ENCODE assay signal across 8 cellular contexts in genomic region chr17:78412403-78412802, GRCh38. TPM values are rescaled to one million over a fixed set of nuclear protein-coding genes. Genes with fewer than 3 reads are reported as not detected.
A peak's percentile ranks its signal among the peaks of the same experiment; 100 is the strongest.
DNase-seq lines count a peak whose midpoint lies in the region; ATAC-seq, FAIRE-seq and TF ChIP-seq lines count a peak whose summit lies in the region.

No MANE protein-coding gene starts in this region.

- H3K9ac ChIP-seq in IMR-90 (ENCODE audit: low read depth, low read length): no peak overlapping the region

- H3K4me3 ChIP-seq in Caco-2 (ENCODE audit: low read depth, low read length): no peak overlapping the region
- H3K4me3 ChIP-seq in IMR-90 (ENCODE audit: insufficient read depth, low read depth, low read length): no peak overlapping the region

- no peak overlapping the region for H4K91ac ChIP-seq in IMR-90 (ENCODE audit: insufficient read depth, low read depth, low read length)

- H3K27me3 ChIP-seq in Caco-2 (replicated peaks; ENCODE audit: control insufficient read depth, insufficient read depth, low read length) (no peaks in the 10 kb centered on the region), IMR-90 (ENCODE audit: control insufficient read depth, insufficient read depth, low read length) (no peaks in the 10 kb centered on the region)

- intact Hi-C loops in Caco-2 (cut with micrococcal nuclease; ENCODE audit: unreplicated experiment): no loop called here
- intact Hi-C loops in IMR-90 (cut with micrococcal nuclease): no loop called here

- H3K23ac ChIP-seq in IMR-90 (ENCODE audit: low read depth, low read length): no peak overlapping the region

- dilution Hi-C loops in IMR-90 (cut with HindIII; ENCODE audit: low sequenced_read_pairs, unreplicated experiment): no loop called here

- H2BK15ac ChIP-seq in IMR-90 (ENCODE audit: low read depth, low read length): no peak overlapping the region

- no peak overlapping the region for H3K14ac ChIP-seq in IMR-90 (replicated peaks; ENCODE audit: low read depth, low read length)

- no peaks in the 10 kb centered on the region for H3K9me3 Mint-ChIP-seq in Caco-2 (ENCODE audit: unreplicated experiment)
- H3K9me3 Mint-ChIP-seq in activated T-cell treated with anti-CD3 and anti-CD28 coated beads, Interleukin-2, amount 50 U/mL, for 72 hours: no peaks in the 10 kb centered on the region

- H2AK9ac ChIP-seq in IMR-90 (replicated peaks; ENCODE audit: low read depth, low read length, poor library complexity): no peak overlapping the region

- H3K4me1 Mint-ChIP-seq in Caco-2 (ENCODE audit: low read depth, unreplicated experiment): peaks cover 39% of the 10 kb centered on the region
- peaks cover 82% of the 10 kb centered on the region for H3K4me1 Mint-ChIP-seq in activated T-cell treated with anti-CD3 and anti-CD28 coated beads, Interleukin-2, amount 50 U/mL, for 72 hours (ENCODE audit: low read depth)

- in situ Hi-C loops in IMR-90 (cut with MboI; ENCODE audit: low sequenced_read_pairs): no loop called here

- H3K4me2 ChIP-seq in IMR-90 (ENCODE audit: low read depth, low read length): no peak overlapping the region

- peaks cover 83% of the 10 kb centered on the region for H3K36me3 Mint-ChIP-seq in Caco-2 (ENCODE audit: insufficient read depth, unreplicated experiment)
- peaks cover 8 to 16% of the 10 kb centered on the region in 2 donors for H3K36me3 Mint-ChIP-seq in activated T-cell treated with anti-CD3 and anti-CD28 coated beads, Interleukin-2, amount 50 U/mL, for 72 hours (ENCODE audit: insufficient read depth in 2 of 2)

- BruUV-seq in Caco-2 (replicated peaks; lab: Mats Ljungman, UMichigan) (no TSS peak), IMR-90 (replicated peaks; lab: Mats Ljungman, UMichigan) (no TSS peak)

- H2AK5ac ChIP-seq in IMR-90 (ENCODE audit: low read depth, low read length): no peak overlapping the region

- no peak overlapping the region for H4K5ac ChIP-seq in IMR-90 (ENCODE audit: low read depth, low read length)

- no peak overlapping the region for H2BK20ac ChIP-seq in IMR-90 (ENCODE audit: low read depth, low read length)

- DNase-seq in Caco-2: peak in 1 of 2 experiments; percentile 44
- DNase-seq in IMR-90: peak; percentile 36
- peak; percentile 71 to 77 for DNase-seq in activated T-cell treated with anti-CD3 and anti-CD28 coated beads, Interleukin-2, amount 50 U/mL, for 72 hours
- DNase-seq in kidney tubule cell (ENCODE audit: low spot score): peak; percentile 25
- DNase-seq in urothelium cell line (ENCODE audit: low spot score): peak; percentile 35
- DNase-seq in retina: no peak
- DNase-seq in NCI-H2227 (lab: John Stamatoyannopoulos, UW; ENCODE audit: unreplicated experiment): no peak

- peaks cover 58 to 95% of the 10 kb centered on the region in 2 experiments for H3K79me1 ChIP-seq in IMR-90 (ENCODE audit: low read depth in 1 of 2, low read length in 2 of 2)

- H3K36me3 ChIP-seq in Caco-2 (ENCODE audit: control insufficient read depth, insufficient read depth, low read length): peaks cover 6% of the 10 kb centered on the region
- H3K36me3 ChIP-seq in IMR-90 (ENCODE audit: control insufficient read depth, insufficient read depth, low read length): peaks cover 49% of the 10 kb centered on the region

- no peak overlapping the region for H3K4me3 Mint-ChIP-seq in Caco-2 (ENCODE audit: unreplicated experiment)
- peak overlapping the region; percentile 82 to 89 for H3K4me3 Mint-ChIP-seq in activated T-cell treated with anti-CD3 and anti-CD28 coated beads, Interleukin-2, amount 50 U/mL, for 72 hours

- TF ChIP-seq CTCF in Caco-2 (IDR thresholded peaks at IDR 0.05; ENCODE audit: insufficient read depth in 1 of 2, low read depth in 1 of 2, low read length in 1 of 2, severe bottlenecking in 1 of 2, unreplicated experiment in 1 of 2): peak; percentile 30 to 57
- peak; percentile 37 for TF ChIP-seq CTCF in IMR-90 (conservative IDR thresholded peaks at IDR 0.05; ENCODE audit: low read depth, low read length)

- H3K27ac ChIP-seq in IMR-90 (ENCODE audit: insufficient read depth, low read length): no peak overlapping the region

- H2BK120ac ChIP-seq in IMR-90 (ENCODE audit: low read depth, low read length): no peak overlapping the region

- peaks cover 28% of the 10 kb centered on the region for H3K9me1 ChIP-seq in IMR-90 (ENCODE audit: insufficient read depth, low read length)

- H4K20me1 ChIP-seq in IMR-90 (ENCODE audit: insufficient read depth, low read length): peaks cover 60% of the 10 kb centered on the region

- H3K9me3 ChIP-seq in Caco-2 (no peaks in the 10 kb centered on the region), IMR-90 (ENCODE audit: control insufficient read depth, insufficient read depth, low read length) (no peaks in the 10 kb centered on the region)

- no peak overlapping the region for H3K18ac ChIP-seq in IMR-90 (ENCODE audit: low read depth, low read length)

- ATAC-seq in IMR-90 (ENCODE audit: low read depth) (no peak), GM19452 (IDR thresholded peaks at IDR 0.05; ENCODE audit: unreplicated experiment) (no peak)
- ATAC-seq in activated T-cell treated with anti-CD3 and anti-CD28 coated beads, Interleukin-2, amount 50 U/mL, for 72 hours (replicated peaks in 1 of 2): peak; percentile 52 to 59

- CTCF ChIA-PET in Caco-2 (lab: Charles Lee): interaction anchor here (0.6 to 2.9 kb wide), 6 partner anchors 9 to 226 kb away, joined by 3 to 19 read pairs (median 4); partner anchors contain the start of gene TK1
- CTCF ChIA-PET in IMR-90 (lab: Yijun Ruan, JAX): no interaction called here

- H3K56ac ChIP-seq in IMR-90 (ENCODE audit: extremely low read depth, insufficient read depth, low read length): no peak overlapping the region

- no peak overlapping the region for H4K8ac ChIP-seq in IMR-90 (ENCODE audit: low read depth in 2 of 2, low read length in 2 of 2)

- no peak overlapping the region for H3K4ac ChIP-seq in IMR-90 (ENCODE audit: low read depth, low read length)

- TF ChIP-seq POLR2A in IMR-90 (IDR thresholded peaks at IDR 0.05; ENCODE audit: low read depth, low read length): no peak

- no peak overlapping the region for H2AFZ ChIP-seq in IMR-90 (replicated peaks; ENCODE audit: low read length, poor library complexity)

- no peaks in the 10 kb centered on the region for H3K27me3 Mint-ChIP-seq in Caco-2 (ENCODE audit: insufficient read depth, unreplicated experiment)
- no peaks in the 10 kb centered on the region for H3K27me3 Mint-ChIP-seq in activated T-cell treated with anti-CD3 and anti-CD28 coated beads, Interleukin-2, amount 50 U/mL, for 72 hours (ENCODE audit: low read depth)

- H3K27ac Mint-ChIP-seq in Caco-2 (ENCODE audit: unreplicated experiment): no peak overlapping the region
- H3K27ac Mint-ChIP-seq in activated T-cell treated with anti-CD3 and anti-CD28 coated beads, Interleukin-2, amount 50 U/mL, for 72 hours: peak overlapping the region; percentile 85

- 100% methylated on average over 2 of the region's 10 CpGs; no CpG with 5 or more reads in 1 of the 2 experiments for WGBS in IMR-90 (ENCODE audit: extremely low coverage in 2 of 2, insufficient read length in 1 of 2), 2 experiments

- no peak overlapping the region for H2BK5ac ChIP-seq in IMR-90 (ENCODE audit: low read depth, low read length, poor library complexity, severe bottlenecking)

- FAIRE-seq in urothelium cell line (lab: Jason Lieb, UNC): no peak

- POLR2A ChIA-PET in Caco-2 (lab: Charles Lee) (no interaction called here), IMR-90 (lab: Charles Lee; ENCODE audit: unreplicated experiment) (no interaction called here)

- H3K4me1 ChIP-seq in Caco-2: peaks cover 48% of the 10 kb centered on the region
- peaks cover 27% of the 10 kb centered on the region for H3K4me1 ChIP-seq in IMR-90 (ENCODE audit: control insufficient read depth, insufficient read depth, low read length)

- TF ChIP-seq RAD21 in IMR-90 (IDR thresholded peaks at IDR 0.05; ENCODE audit: low read length): peak; percentile 42

TF ChIP-seq in IMR-90, 13 proteins besides CTCF, POLR2A, EP300 and RAD21:
- TF ChIP-seq MXI1 (IDR thresholded peaks at IDR 0.05; ENCODE audit: borderline replicate concordance, low read depth, low read length): no peak
- peak; percentile 38; the same call in 1 of the 2 replicates for TF ChIP-seq SMC3 (IDR thresholded peaks at IDR 0.05; ENCODE audit: low read depth, low read length)

RNA-seq across cellular contexts. Expression of gene PGS1, which starts 34.0 kb away (rescaled TPM):
- total RNA-seq in Caco-2 (2022) (54.1 and 55.2 TPM in 2 replicates), IMR-90 (2012; rRNA removed) (14.4 and 18.5 TPM in 2 replicates)
- polyA plus RNA-seq in IMR-90 (2012; rRNA removed): 35.5 and 43.2 TPM in 2 replicates
- polyA plus RNA-seq in IMR-90 (2012; cell fraction: cytosol; rRNA removed): 26.3 and 45.8 TPM in 2 replicates
- polyA plus RNA-seq in IMR-90 (2012; cell fraction: nucleus; rRNA removed; ENCODE audit: low replicate concordance): 189 and 191 TPM in 2 replicates
- total RNA-seq in activated T-cell treated with anti-CD3 and anti-CD28 coated beads, Interleukin-2, amount 50 U/mL, for 72 hours: 100 to 1,000 TPM in 1 of 2 donors, 10 to 100 TPM in 1; 81.6 to 101 TPM

RNA-seq across cellular contexts. Expression of gene SOCS3, which starts 52.5 kb away (rescaled TPM):
- total RNA-seq in Caco-2 (2022): 11.3 and 12.8 TPM in 2 replicates
- total RNA-seq in IMR-90 (2012; rRNA removed): 19.7 and 19.9 TPM in 2 replicates
- 18.3 and 19.2 TPM in 2 replicates for polyA plus RNA-seq in IMR-90 (2012; rRNA removed)
- polyA plus RNA-seq in IMR-90 (2012; cell fraction: cytosol; rRNA removed): 29.0 and 102 TPM in 2 replicates
- 163 and 202 TPM in 2 replicates for polyA plus RNA-seq in IMR-90 (2012; cell fraction: nucleus; rRNA removed; ENCODE audit: low replicate concordance)
- 100 to 1,000 TPM; 164 to 212 TPM for total RNA-seq in activated T-cell treated with anti-CD3 and anti-CD28 coated beads, Interleukin-2, amount 50 U/mL, for 72 hours

Comparison
In these comparisons a context has a peak if more than half of its experiments do, and no peak if none do; other contexts are left out.
1. DNase-seq: peak in IMR-90 (single experiment), activated T-cell treated with anti-CD3 and anti-CD28 coated beads, Interleukin-2, amount 50 U/mL, for 72 hours (2 of 2), kidney tubule cell (single experiment) and urothelium cell line (single experiment); none in retina (single experiment) and NCI-H2227 (single experiment).
2. ATAC-seq: peak in activated T-cell treated with anti-CD3 and anti-CD28 coated beads, Interleukin-2, amount 50 U/mL, for 72 hours (2 of 2); none in IMR-90 (single experiment) and GM19452 (single experiment).